24 cellular contexts compared by ENCODE assay signal in genomic region chr2:121253674-121254240, GRCh38. TPM values are rescaled to one million over a fixed set of nuclear protein-coding genes. Genes with fewer than 3 reads are reported as not detected.
"Had no signal": no experiment of that assay in that cellular context is flagged by ENCODE, and none has a peak within 500 bp of the region (broad histone marks: within the 10 kb centered on the region; RNA-seq: fewer than 3 reads in every experiment).

No MANE protein-coding gene starts in this region.

- H3K4me3 ChIP-seq: cardiac muscle cell, heart right ventricle, lung, ovary, psoas muscle, right atrium auricular region, stomach, suprapubic skin had no signal

- H3K4me1 ChIP-seq: heart right ventricle, psoas muscle, right atrium auricular region had no signal

- H3K27ac ChIP-seq: cardiac muscle cell, heart right ventricle, neutrophil, ovary, psoas muscle, right atrium auricular region, stomach, WERI-Rb-1 had no signal

- H3K9me3 Mint-ChIP-seq: dendritic cell treated with granulocyte-macrophage colony-stimulating factor and Interleukin-4, amounts not matched to agents 40 ng/mL and 50 ng/mL, for 4 days; naive thymus-derived CD4-positive, alpha-beta T cell; type B pancreatic cell had no signal

- H3K27me3 ChIP-seq: cardiac muscle cell, heart right ventricle, ovary, right atrium auricular region, suprapubic skin had no signal

- DNase-seq: activated CD4-positive, alpha-beta T cell treated with anti-CD3 and anti-CD28 coated beads, Interleukin-2, amount 50 U/mL, for 1 hour; activated CD4-positive, CD25-positive, alpha-beta regulatory T cell treated with anti-CD3 and anti-CD28 coated beads, Interleukin-2, amount 50 U/mL, for 72 hours; activated naive CD4-positive, alpha-beta T cell; activated T-cell treated with anti-CD3 and anti-CD28 coated beads, Interleukin-2, amount 50 U/mL, for 1 hour; effector CD4-positive, alpha-beta T cell; foreskin fibroblast; heart right ventricle; naive thymus-derived CD4-positive, alpha-beta T cell; ovary; psoas muscle; stimulated activated CD4-positive, alpha-beta T cell treated with anti-CD3 and anti-CD28 coated beads, Interleukin-1b, Interleukin-23, amount 100 ng/mL, for 48 hours; stomach; T-helper 1 cell; WERI-Rb-1 had no signal

- FAIRE-seq: TTC549 had no signal

- H3K36me3 Mint-ChIP-seq: naive thymus-derived CD4-positive, alpha-beta T cell; type B pancreatic cell had no signal

- H3K9me3 ChIP-seq: heart right ventricle, neutrophil, ovary, psoas muscle, right atrium auricular region, stomach, suprapubic skin had no signal

- H3K27ac Mint-ChIP-seq: dendritic cell treated with granulocyte-macrophage colony-stimulating factor and Interleukin-4, amounts not matched to agents 40 ng/mL and 50 ng/mL, for 4 days; naive thymus-derived CD4-positive, alpha-beta T cell; type B pancreatic cell had no signal

- H3K27me3 Mint-ChIP-seq: type B pancreatic cell had no signal

- H3K4me3 Mint-ChIP-seq: dendritic cell treated with granulocyte-macrophage colony-stimulating factor and Interleukin-4, amounts not matched to agents 40 ng/mL and 50 ng/mL, for 4 days; type B pancreatic cell had no signal

- ATAC-seq: left lobe of liver; naive thymus-derived CD4-positive, alpha-beta T cell; psoas muscle had no signal

- H3K36me3 ChIP-seq: cardiac muscle cell, heart right ventricle, neutrophil, ovary, right atrium auricular region had no signal

RNA-seq across cellular contexts. Expression of gene TFCP2L1, which starts 31.2 kb away (rescaled TPM):
- total RNA-seq: cardiac muscle cell, fibroblast of lung had no signal
